ENCODE assay signal across 17 cellular contexts in genomic region chr15:97567411-97567810, GRCh38.
DNase-seq lines count a peak whose midpoint lies in the region; ATAC-seq and TF ChIP-seq lines count a peak whose summit lies in the region.
"Had no signal": no experiment of that assay in that cellular context is flagged by ENCODE, and none has a peak within 500 bp of the region (broad histone marks: within the 10 kb centered on the region; RNA-seq: fewer than 3 reads in every experiment).

No MANE protein-coding gene starts in this region.

- H3K36me3 Mint-ChIP-seq in chondrocyte (ENCODE audit: low read depth) (no peaks in the 10 kb centered on the region), osteocyte (ENCODE audit: unreplicated experiment) (no peaks in the 10 kb centered on the region)
- H3K36me3 Mint-ChIP-seq: CD4-positive, CD25-positive, alpha-beta regulatory T cell; CD8-positive, alpha-beta memory T cell had no signal

- no peaks in the 10 kb centered on the region for H3F3A ChIP-seq in GM23248 (ENCODE audit: insufficient read depth)

- H3K4me3 ChIP-seq in RWPE2 (ENCODE audit: severe bottlenecking) (no peak overlapping the region), GM23248 (no peak overlapping the region)

- H3K9me3 Mint-ChIP-seq in chondrocyte (ENCODE audit: low read depth) (peaks cover 3% of the 10 kb centered on the region), osteocyte (ENCODE audit: unreplicated experiment) (peaks cover 7% of the 10 kb centered on the region)

- H3K36me3 ChIP-seq in RWPE2 (ENCODE audit: low read depth) = no peaks in the 10 kb centered on the region
- H3K36me3 ChIP-seq in GM23248 (ENCODE audit: low read depth) = no peaks in the 10 kb centered on the region
- H3K36me3 ChIP-seq: BE2C had no signal

- no peak overlapping the region for H3K27ac ChIP-seq in RWPE2 (ENCODE audit: poor library complexity, severe bottlenecking)
- no peak overlapping the region for H3K27ac ChIP-seq in GM23248

- H3K4me1 Mint-ChIP-seq in chondrocyte (ENCODE audit: low read depth) (peaks cover 11% of the 10 kb centered on the region), osteocyte (ENCODE audit: unreplicated experiment) (peaks cover 24% of the 10 kb centered on the region)
- H3K4me1 Mint-ChIP-seq: CD4-positive, CD25-positive, alpha-beta regulatory T cell; CD8-positive, alpha-beta memory T cell had no signal

- H3K79me2 ChIP-seq in GM23248 (ENCODE audit: insufficient read depth) = no peaks in the 10 kb centered on the region

- 0 out of 3 replicates have a peak, but pooled peaks have one; percentile 17 for ATAC-seq in RWPE2 (ENCODE audit: low read depth)
- ATAC-seq: HCT116 had no signal

- in situ Hi-C loops in GM23248 (cut with MboI) = no loop called here

- no peaks in the 10 kb centered on the region for H3K9me3 ChIP-seq in RWPE2 (ENCODE audit: severe bottlenecking)
- H3K9me3 ChIP-seq in GM23248 (ENCODE audit: low read depth) = no peaks in the 10 kb centered on the region
- H3K9me3 ChIP-seq: BE2C, Caco-2 had no signal

- H3K27me3 ChIP-seq in RWPE2 (ENCODE audit: insufficient read depth, poor library complexity, severe bottlenecking) = no peaks in the 10 kb centered on the region
- H3K27me3 ChIP-seq in GM23248 (replicated peaks; ENCODE audit: insufficient read depth) = no peaks in the 10 kb centered on the region
- H3K27me3 ChIP-seq: BE2C had no signal

- no peak for DNase-seq in RWPE2 (ENCODE audit: low spot score)
- DNase-seq in chondrocyte (ENCODE audit: low spot score) = no peak
- peak; percentile 31 for DNase-seq in glomerular endothelial cell (ENCODE audit: extremely low read depth, low read depth, low spot score)
- no peak for DNase-seq in osteocyte (ENCODE audit: extremely low spot score, unreplicated experiment)
- no peak for DNase-seq in GM23248
- DNase-seq in Ammon's horn (ENCODE audit: low spot score) = no peak
- no peak for DNase-seq in stimulated activated CD8-positive, alpha-beta memory T cell treated with anti-CD3 and anti-CD28 coated beads, Interleukin-4, amount 100 ng/mL, for 48 hours
- no peak for DNase-seq in SKM-1 (lab: John Stamatoyannopoulos, UW; ENCODE audit: unreplicated experiment)
- DNase-seq: BE2C; C1 segment of cervical spinal cord; Caco-2; CD4-positive, CD25-positive, alpha-beta regulatory T cell; CD8-positive, alpha-beta memory T cell; GOT3; H7; IMR-90 had no signal

- no peak for TF ChIP-seq CTCF in RWPE2 (IDR thresholded peaks at IDR 0.05; ENCODE audit: poor library complexity, severe bottlenecking)
- no peak for TF ChIP-seq CTCF in chondrocyte (IDR thresholded peaks at IDR 0.05)
- no peak for TF ChIP-seq CTCF in osteocyte (IDR thresholded peaks at IDR 0.05)

- no peak overlapping the region for H3K4me3 Mint-ChIP-seq in chondrocyte (ENCODE audit: unreplicated experiment)
- no peak overlapping the region for H3K4me3 Mint-ChIP-seq in osteocyte (ENCODE audit: unreplicated experiment)
- H3K4me3 Mint-ChIP-seq: CD8-positive, alpha-beta memory T cell had no signal

- H3K9ac ChIP-seq in GM23248 = no peak overlapping the region

- 0 to 4% methylated on average over 1 of the region's 1 CpG for WGBS in GM23248 (ENCODE audit: low coverage in 1 of 2, low lambda C conversion rate in 2 of 2, missing lambda C conversion rate in 2 of 2), 2 experiments

- H3K4me1 ChIP-seq in RWPE2 (ENCODE audit: insufficient read depth, poor library complexity, severe bottlenecking) (peaks cover 4% of the 10 kb centered on the region), GM23248 (ENCODE audit: insufficient read depth) (no peaks in the 10 kb centered on the region)
- H3K4me1 ChIP-seq: BE2C, Caco-2 had no signal

- no peak overlapping the region for H3K4me2 ChIP-seq in GM23248 (ENCODE audit: unreplicated experiment)

- H4K20me1 ChIP-seq in GM23248 (ENCODE audit: insufficient read depth) = no peaks in the 10 kb centered on the region

- H3K27ac Mint-ChIP-seq in chondrocyte (ENCODE audit: unreplicated experiment) = peak overlapping the region; percentile 2
- peak overlapping the region; percentile 51 for H3K27ac Mint-ChIP-seq in osteocyte (ENCODE audit: unreplicated experiment)
- H3K27ac Mint-ChIP-seq: CD4-positive, CD25-positive, alpha-beta regulatory T cell had no signal

- no peaks in the 10 kb centered on the region for H3K27me3 Mint-ChIP-seq in chondrocyte (ENCODE audit: low read depth)
- no peaks in the 10 kb centered on the region for H3K27me3 Mint-ChIP-seq in osteocyte (ENCODE audit: unreplicated experiment)
- H3K27me3 Mint-ChIP-seq: CD4-positive, CD25-positive, alpha-beta regulatory T cell; CD8-positive, alpha-beta memory T cell had no signal

- H3K9me2 ChIP-seq in GM23248 (ENCODE audit: insufficient read depth) = no peaks in the 10 kb centered on the region

- H2AFZ ChIP-seq in GM23248 = no peak overlapping the region
